14 cellular contexts compared by ENCODE assay signal in the genomic region with DNA sequence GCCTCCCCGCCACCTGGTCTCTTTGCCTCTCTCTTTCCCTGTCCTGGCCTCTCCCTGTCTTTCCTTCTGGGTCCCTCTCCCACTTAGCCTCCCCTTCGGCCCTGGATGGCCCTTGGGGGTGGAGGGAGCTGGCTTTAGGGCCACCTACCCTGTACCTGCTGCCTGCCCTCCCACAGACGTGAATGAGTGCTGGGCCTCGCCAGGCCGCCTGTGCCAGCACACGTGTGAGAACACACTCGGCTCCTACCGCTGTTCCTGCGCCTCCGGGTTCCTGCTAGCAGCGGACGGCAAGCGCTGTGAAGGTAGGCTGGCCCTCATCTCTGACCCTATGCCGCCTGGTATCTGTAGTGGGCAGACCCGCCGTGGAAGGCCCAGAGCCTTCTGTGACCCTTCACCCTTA.
DNase-seq lines count a peak whose midpoint lies in the region; ATAC-seq and TF ChIP-seq lines count a peak whose summit lies in the region.
"Had no signal": no experiment of that assay in that cellular context is flagged by ENCODE, and none has a peak within 500 bp of the region (broad histone marks: within the 10 kb centered on the region; RNA-seq: fewer than 3 reads in every experiment).

No MANE protein-coding gene starts in this region.

- H2BK5ac ChIP-seq in neuronal stem cell (ENCODE audit: low read length) = no peak overlapping the region

- H4K91ac ChIP-seq in neuronal stem cell (ENCODE audit: low read depth, low read length, poor library complexity) = no peak overlapping the region

- H2BK120ac ChIP-seq in neuronal stem cell (ENCODE audit: low read depth, low read length) = no peak overlapping the region

- H3K27me3 ChIP-seq in neuronal stem cell (ENCODE audit: control insufficient read depth in 3 of 3, insufficient read depth in 3 of 3, low read depth in 1 of 3, low read length in 3 of 3) = no peaks in the 10 kb centered on the region
- H3K27me3 ChIP-seq: BLaER1 treated with 17β-estradiol and CSF1 and Interleukin-3, amounts not matched to agents 10 nM and 100 nM had no signal

- CTCF ChIA-PET in RWPE1 (lab: Yijun Ruan, JAX) = no interaction called here

- POLR2A ChIA-PET in RWPE1 (lab: Yijun Ruan, JAX; ENCODE audit: low non-redundant PET) = no interaction called here

- H3K14ac ChIP-seq in neuronal stem cell (ENCODE audit: low read length) = peak overlapping the region; percentile 85

- H3K9ac ChIP-seq in neuronal stem cell (ENCODE audit: low read depth, low read length, poor library complexity) = no peak overlapping the region
- H3K9ac ChIP-seq: BLaER1 treated with 17β-estradiol and CSF1 and Interleukin-3, amounts not matched to agents 10 nM and 100 nM had no signal

- no peaks in the 10 kb centered on the region for H3K27me3 Mint-ChIP-seq in stimulated activated naive CD8-positive, alpha-beta T cell treated with anti-CD3 and anti-CD28 coated beads, Interleukin-15, Interleukin-2, amounts not matched to agents 100 ng/mL and 50 ng/mL, for 24 hours
- H3K27me3 Mint-ChIP-seq in stimulated activated naive CD8-positive, alpha-beta T cell treated with anti-CD3 and anti-CD28 coated beads, Interleukin-15, amount 100 ng/mL, for 72 hours = no peaks in the 10 kb centered on the region
- H3K27me3 Mint-ChIP-seq: CD4-positive, alpha-beta T cell; IgD-negative memory B cell had no signal

- no peaks in the 10 kb centered on the region for H3K79me1 ChIP-seq in neuronal stem cell (ENCODE audit: low read depth, low read length)

- DNase-seq in stimulated activated naive CD8-positive, alpha-beta T cell treated with anti-CD3 and anti-CD28 coated beads, Interleukin-15, amount 100 ng/mL, for 72 hours = no peak
- DNase-seq in RWPE1 (ENCODE audit: low spot score) (no peak), neuronal stem cell (ENCODE audit: low spot score) (no peak), DMS 273 treated with DMSO at 0.1 percent for 48 hours (lab: John Stamatoyannopoulos, UW) (no peak)
- DNase-seq: ACHN; CD4-positive, alpha-beta T cell; DND-41; GF-D8; KG1 had no signal

- no peak overlapping the region for H2AFZ ChIP-seq in neuronal stem cell (ENCODE audit: low read length)

- peak overlapping the region; percentile 30 for H3K23ac ChIP-seq in neuronal stem cell (ENCODE audit: low read depth, low read length, poor library complexity)

- peak overlapping the region; percentile 99 for H3K27ac ChIP-seq in RWPE1
- H3K27ac ChIP-seq in neuronal stem cell (replicated peaks; ENCODE audit: low read length) = no peak overlapping the region
- H3K27ac ChIP-seq: BLaER1 treated with 17β-estradiol and CSF1 and Interleukin-3, amounts not matched to agents 10 nM and 100 nM had no signal

- H3K4me1 Mint-ChIP-seq in stimulated activated naive CD8-positive, alpha-beta T cell treated with anti-CD3 and anti-CD28 coated beads, Interleukin-15, Interleukin-2, amounts not matched to agents 100 ng/mL and 50 ng/mL, for 24 hours (ENCODE audit: low read depth) = no peaks in the 10 kb centered on the region
- no peaks in the 10 kb centered on the region for H3K4me1 Mint-ChIP-seq in stimulated activated naive CD8-positive, alpha-beta T cell treated with anti-CD3 and anti-CD28 coated beads, Interleukin-15, amount 100 ng/mL, for 72 hours

- no peaks in the 10 kb centered on the region for H3K9me3 ChIP-seq in neuronal stem cell (replicated peaks in 1 of 2; ENCODE audit: control insufficient read depth in 2 of 2, insufficient read depth in 1 of 2, low read depth in 1 of 2, low read length in 2 of 2)
- H3K9me3 ChIP-seq: BLaER1 treated with 17β-estradiol and CSF1 and Interleukin-3, amounts not matched to agents 10 nM and 100 nM had no signal

- peak overlapping the region; percentile 62 for H2AK5ac ChIP-seq in neuronal stem cell (ENCODE audit: low read depth, low read length)

- no peaks in the 10 kb centered on the region for H3K9me3 Mint-ChIP-seq in stimulated activated naive CD8-positive, alpha-beta T cell treated with anti-CD3 and anti-CD28 coated beads, Interleukin-15, Interleukin-2, amounts not matched to agents 100 ng/mL and 50 ng/mL, for 24 hours
- no peaks in the 10 kb centered on the region for H3K9me3 Mint-ChIP-seq in stimulated activated naive CD8-positive, alpha-beta T cell treated with anti-CD3 and anti-CD28 coated beads, Interleukin-15, amount 100 ng/mL, for 72 hours
- H3K9me3 Mint-ChIP-seq: CD4-positive, alpha-beta T cell had no signal

- H3K4me3 ChIP-seq in neuronal stem cell (ENCODE audit: low read length in 2 of 2) = no peak overlapping the region
- H3K4me3 ChIP-seq: BLaER1 treated with 17β-estradiol and CSF1 and Interleukin-3, amounts not matched to agents 10 nM and 100 nM had no signal

- H3K4me2 ChIP-seq in neuronal stem cell (ENCODE audit: insufficient read depth, low read length, poor library complexity, severe bottlenecking) = no peak overlapping the region
- H3K4me2 ChIP-seq: BLaER1 treated with 17β-estradiol and CSF1 and Interleukin-3, amounts not matched to agents 10 nM and 100 nM had no signal

- TF ChIP-seq CTCF in RWPE1 (conservative IDR thresholded peaks at IDR 0.05; ENCODE audit: low read depth) = no peak

- peak overlapping the region; percentile 56 for H3K4ac ChIP-seq in neuronal stem cell (ENCODE audit: low read length)

- H2BK12ac ChIP-seq in neuronal stem cell (ENCODE audit: low read length) = peak overlapping the region; percentile 34

- H3K27ac Mint-ChIP-seq in stimulated activated naive CD8-positive, alpha-beta T cell treated with anti-CD3 and anti-CD28 coated beads, Interleukin-15, Interleukin-2, amounts not matched to agents 100 ng/mL and 50 ng/mL, for 24 hours = peak overlapping the region; percentile 36
- peak overlapping the region in 1 of 2 donors; percentile 49 for H3K27ac Mint-ChIP-seq in stimulated activated naive CD8-positive, alpha-beta T cell treated with anti-CD3 and anti-CD28 coated beads, Interleukin-15, amount 100 ng/mL, for 72 hours
- H3K27ac Mint-ChIP-seq: CD4-positive, alpha-beta T cell; IgD-negative memory B cell had no signal

- no peak for ATAC-seq in stimulated activated naive CD8-positive, alpha-beta T cell treated with anti-CD3 and anti-CD28 coated beads, Interleukin-15, amount 100 ng/mL, for 72 hours
- ATAC-seq in HG03095 (IDR thresholded peaks at IDR 0.05; ENCODE audit: unreplicated experiment) = no peak
- no peak for ATAC-seq in GM21381 (IDR thresholded peaks at IDR 0.05; ENCODE audit: unreplicated experiment)

- H4K8ac ChIP-seq in neuronal stem cell (ENCODE audit: low read depth, low read length) = no peak overlapping the region

- no peak overlapping the region for H2BK15ac ChIP-seq in neuronal stem cell (ENCODE audit: low read length)

- peak overlapping the region; percentile 77 for H3K18ac ChIP-seq in neuronal stem cell (ENCODE audit: low read length)

- WGBS in neuronal stem cell (ENCODE audit: extremely low coverage in 2 of 2, insufficient read length in 2 of 2, insufficient replicate concordance in 1 of 2), 2 donors = no CpG with 5 or more reads among the region's 16 CpGs

- no peaks in the 10 kb centered on the region for H3K36me3 ChIP-seq in neuronal stem cell (replicated peaks in 1 of 2; ENCODE audit: control insufficient read depth in 2 of 2, insufficient read depth in 2 of 2, low read length in 2 of 2)
- H3K36me3 ChIP-seq: BLaER1 treated with 17β-estradiol and CSF1 and Interleukin-3, amounts not matched to agents 10 nM and 100 nM had no signal

- no peak overlapping the region for H3K4me3 Mint-ChIP-seq in stimulated activated naive CD8-positive, alpha-beta T cell treated with anti-CD3 and anti-CD28 coated beads, Interleukin-15, Interleukin-2, amounts not matched to agents 100 ng/mL and 50 ng/mL, for 24 hours
- H3K4me3 Mint-ChIP-seq in stimulated activated naive CD8-positive, alpha-beta T cell treated with anti-CD3 and anti-CD28 coated beads, Interleukin-15, amount 100 ng/mL, for 72 hours = no peak overlapping the region
- H3K4me3 Mint-ChIP-seq: CD4-positive, alpha-beta T cell; IgD-negative memory B cell had no signal

- H3K36me3 Mint-ChIP-seq in stimulated activated naive CD8-positive, alpha-beta T cell treated with anti-CD3 and anti-CD28 coated beads, Interleukin-15, Interleukin-2, amounts not matched to agents 100 ng/mL and 50 ng/mL, for 24 hours (ENCODE audit: low read depth) = no peaks in the 10 kb centered on the region
- H3K36me3 Mint-ChIP-seq: IgD-negative memory B cell had no signal

- peaks cover 4 to 5% of the 10 kb centered on the region in 2 donors for H3K4me1 ChIP-seq in neuronal stem cell (ENCODE audit: control insufficient read depth in 2 of 2, insufficient read depth in 1 of 2, low read depth in 1 of 2, low read length in 2 of 2)
